In genomic region chr13:56396318-56396717, GRCh38 we compare ENCODE assay signal across 38 cellular contexts.
"Had no signal": no experiment of that assay in that cellular context is flagged by ENCODE, and none has a peak within 500 bp of the region (broad histone marks: within the 10 kb centered on the region; RNA-seq: fewer than 3 reads in every experiment).

No MANE protein-coding gene starts in this region.

- H3K27ac ChIP-seq: adrenal gland, ascending aorta, body of pancreas, brain microvascular endothelial cell, breast epithelium, cardiac muscle cell had no signal

- H3K4me1 Mint-ChIP-seq: activated naive CD4-positive, alpha-beta T cell treated with anti-CD3 and anti-CD28 coated beads, Interleukin-2, amount 10 ng/mL, durations not matched to agents 7 days and 5 days; activated naive CD4-positive, alpha-beta T cell treated with anti-CD3 and anti-CD28 coated beads, Interleukin-2, amount 50 U/mL, for 24 hours; activated naive CD8-positive, alpha-beta T cell treated with anti-CD3 and anti-CD28 coated beads for 36 hours; activated naive CD8-positive, alpha-beta T cell treated with anti-CD3 and anti-CD28 coated beads, Interleukin-2, amount 10 ng/mL, durations not matched to agents 7 days and 5 days; activated naive CD8-positive, alpha-beta T cell treated with anti-CD3 and anti-CD28 coated beads, Interleukin-2, amount 50 U/mL, for 24 hours; activated T-helper 17 cell treated with anti-CD3 and anti-CD28 coated beads, Interleukin-2, amount 50 U/mL, for 72 hours; brain; central memory CD8-positive, alpha-beta T cell had no signal

- H3K36me3 ChIP-seq: adrenal gland, ascending aorta, brain microvascular endothelial cell, breast epithelium, cardiac muscle cell had no signal

- DNase-seq: activated effector memory CD4-positive, alpha-beta T cell treated with anti-CD3 and anti-CD28 coated beads, Interleukin-2, amount 50 U/mL, for 16 hours; activated effector memory CD4-positive, alpha-beta T cell treated with Interleukin-2 at 50 U/mL for 16 hours; activated gamma-delta T cell; activated gamma-delta T cell treated with Interleukin-2 at 50 U/mL for 16 hours; activated naive CD4-positive, alpha-beta T cell; activated naive CD4-positive, alpha-beta T cell treated with anti-CD3 and anti-CD28 coated beads for 36 hours; activated naive CD4-positive, alpha-beta T cell treated with anti-CD3 and anti-CD28 coated beads, Interleukin-2, amount 10 ng/mL, durations not matched to agents 7 days and 5 days; activated naive CD4-positive, alpha-beta T cell treated with anti-CD3 and anti-CD28 coated beads, Interleukin-2, amount 50 U/mL, for 16 hours; activated naive CD4-positive, alpha-beta T cell treated with Interleukin-2 at 50 U/mL for 16 hours; activated naive CD8-positive, alpha-beta T cell treated with anti-CD3 and anti-CD28 coated beads for 36 hours; activated naive CD8-positive, alpha-beta T cell treated with anti-CD3 and anti-CD28 coated beads, Interleukin-2, amount 10 ng/mL, durations not matched to agents 7 days and 5 days; activated naive CD8-positive, alpha-beta T cell treated with anti-CD3 and anti-CD28 coated beads, Interleukin-2, amount 50 U/mL, for 24 hours; activated T-cell treated with anti-CD3 and anti-CD28 coated beads, Interleukin-2, amount 50 U/mL, for 1 hour; activated T-cell treated with anti-CD3 and anti-CD28 coated beads, Interleukin-2, amount 50 U/mL, for 24 hours; activated T-cell treated with anti-CD3 and anti-CD28 coated beads, Interleukin-2, amount 50 U/mL, for 4 hours; activated T-cell treated with anti-CD3 and anti-CD28 coated beads, Interleukin-2, amount 50 U/mL, for 48 hours; activated T-cell treated with anti-CD3 and anti-CD28 coated beads, Interleukin-2, amount 50 U/mL, for 72 hours; adrenal gland; amniotic stem cell; amygdala; anterior cingulate cortex; aorta; body of pancreas; brain microvascular endothelial cell; caudate nucleus; central memory CD4-positive, alpha-beta T cell; cerebellar nuclear complex had no signal

- H3K27ac Mint-ChIP-seq: activated naive CD4-positive, alpha-beta T cell treated with anti-CD3 and anti-CD28 coated beads for 36 hours; activated naive CD4-positive, alpha-beta T cell treated with anti-CD3 and anti-CD28 coated beads, Interleukin-2, amount 10 ng/mL, durations not matched to agents 7 days and 5 days; activated naive CD4-positive, alpha-beta T cell treated with anti-CD3 and anti-CD28 coated beads, Interleukin-2, amount 50 U/mL, for 24 hours; activated naive CD4-positive, alpha-beta T cell treated with anti-CD3 and anti-CD28 coated beads, Interleukin-2, amount 50 U/mL, for 72 hours; activated naive CD8-positive, alpha-beta T cell; activated naive CD8-positive, alpha-beta T cell treated with anti-CD3 and anti-CD28 coated beads for 36 hours; activated naive CD8-positive, alpha-beta T cell treated with anti-CD3 and anti-CD28 coated beads, Interleukin-2, amount 10 ng/mL, durations not matched to agents 7 days and 5 days; activated naive CD8-positive, alpha-beta T cell treated with anti-CD3 and anti-CD28 coated beads, Interleukin-2, amount 50 U/mL, for 24 hours; activated T-cell treated with anti-CD3 and anti-CD28 coated beads, Interleukin-2, amount 50 U/mL, for 24 hours; activated T-cell treated with anti-CD3 and anti-CD28 coated beads, Interleukin-2, amount 50 U/mL, for 72 hours; activated T-helper 1 cell treated with anti-CD3 and anti-CD28 coated beads, Interleukin-12 subunit alpha, Interleukin-12 subunit beta, Interleukin-2, Interleukin-4 antibody, amounts not matched to agents 30 ng/mL and 10 ng/mL and 1 ng/mL, durations not matched to agents 14 hours and 24 hours and 36 hours; activated T-helper 17 cell treated with anti-CD3 and anti-CD28 coated beads, Interleukin-2, amount 50 U/mL, for 72 hours; activated T-helper 2 cell treated with anti-CD3 and anti-CD28 coated beads, Interferon-gamma antibody, Interleukin-2, Interleukin-4, amounts not matched to agents 10 μg/mL and 5 μg/mL and 100 μg/mL, durations not matched to agents 14 hours and 24 hours and 36 hours; brain had no signal

- H3K36me3 Mint-ChIP-seq: activated naive CD4-positive, alpha-beta T cell treated with anti-CD3 and anti-CD28 coated beads, Interleukin-2, amount 10 ng/mL, durations not matched to agents 7 days and 5 days; activated naive CD4-positive, alpha-beta T cell treated with anti-CD3 and anti-CD28 coated beads, Interleukin-2, amount 50 U/mL, for 24 hours; activated naive CD8-positive, alpha-beta T cell; activated naive CD8-positive, alpha-beta T cell treated with anti-CD3 and anti-CD28 coated beads for 36 hours; activated naive CD8-positive, alpha-beta T cell treated with anti-CD3 and anti-CD28 coated beads, Interleukin-2, amount 10 ng/mL, durations not matched to agents 7 days and 5 days; brain had no signal

- H3K4me3 ChIP-seq: adrenal gland, ascending aorta, body of pancreas, breast epithelium, cardiac muscle cell had no signal

- ATAC-seq: activated naive CD4-positive, alpha-beta T cell treated with anti-CD3 and anti-CD28 coated beads, Interleukin-2, amount 50 U/mL, for 72 hours; activated naive CD8-positive, alpha-beta T cell treated with anti-CD3 and anti-CD28 coated beads, Interleukin-2, amount 50 U/mL, for 24 hours; activated T-cell treated with anti-CD3 and anti-CD28 coated beads, Interleukin-2, amount 50 U/mL, for 4 hours; activated T-cell treated with anti-CD3 and anti-CD28 coated beads, Interleukin-2, amount 50 U/mL, for 72 hours; activated T-helper 17 cell treated with anti-CD3 and anti-CD28 coated beads, Interleukin-2, amount 50 U/mL, for 72 hours; body of pancreas had no signal

- H3K27me3 ChIP-seq: adrenal gland, ascending aorta, body of pancreas, brain microvascular endothelial cell, breast epithelium, cardiac muscle cell had no signal

- H3K4me1 ChIP-seq: adrenal gland, ascending aorta, body of pancreas, breast epithelium had no signal

- H3K9me3 ChIP-seq: adrenal gland, ascending aorta, body of pancreas had no signal

- H3K4me3 Mint-ChIP-seq: activated naive CD4-positive, alpha-beta T cell treated with anti-CD3 and anti-CD28 coated beads for 36 hours; activated naive CD4-positive, alpha-beta T cell treated with anti-CD3 and anti-CD28 coated beads, Interleukin-2, amount 10 ng/mL, durations not matched to agents 7 days and 5 days; activated naive CD4-positive, alpha-beta T cell treated with anti-CD3 and anti-CD28 coated beads, Interleukin-2, amount 50 U/mL, for 24 hours; activated naive CD8-positive, alpha-beta T cell; activated naive CD8-positive, alpha-beta T cell treated with anti-CD3 and anti-CD28 coated beads for 36 hours; activated naive CD8-positive, alpha-beta T cell treated with anti-CD3 and anti-CD28 coated beads, Interleukin-2, amount 10 ng/mL, durations not matched to agents 7 days and 5 days; activated naive CD8-positive, alpha-beta T cell treated with anti-CD3 and anti-CD28 coated beads, Interleukin-2, amount 50 U/mL, for 24 hours; activated T-cell treated with anti-CD3 and anti-CD28 coated beads, Interleukin-2, amount 50 U/mL, for 24 hours; activated T-cell treated with anti-CD3 and anti-CD28 coated beads, Interleukin-2, amount 50 U/mL, for 4 hours; activated T-cell treated with anti-CD3 and anti-CD28 coated beads, Interleukin-2, amount 50 U/mL, for 72 hours; activated T-helper 1 cell treated with anti-CD3 and anti-CD28 coated beads, Interleukin-12 subunit alpha, Interleukin-12 subunit beta, Interleukin-2, Interleukin-4 antibody, amounts not matched to agents 30 ng/mL and 10 ng/mL and 1 ng/mL, durations not matched to agents 14 hours and 24 hours and 36 hours; activated T-helper 17 cell treated with anti-CD3 and anti-CD28 coated beads, Interleukin-2, amount 50 U/mL, for 72 hours; brain; central memory CD8-positive, alpha-beta T cell had no signal

- H3K27me3 Mint-ChIP-seq: activated naive CD4-positive, alpha-beta T cell treated with anti-CD3 and anti-CD28 coated beads, Interleukin-2, amount 10 ng/mL, durations not matched to agents 7 days and 5 days; activated naive CD4-positive, alpha-beta T cell treated with anti-CD3 and anti-CD28 coated beads, Interleukin-2, amount 50 U/mL, for 24 hours; activated naive CD8-positive, alpha-beta T cell; activated naive CD8-positive, alpha-beta T cell treated with anti-CD3 and anti-CD28 coated beads for 36 hours; activated naive CD8-positive, alpha-beta T cell treated with anti-CD3 and anti-CD28 coated beads, Interleukin-2, amount 10 ng/mL, durations not matched to agents 7 days and 5 days; activated naive CD8-positive, alpha-beta T cell treated with anti-CD3 and anti-CD28 coated beads, Interleukin-2, amount 50 U/mL, for 24 hours; activated T-cell treated with anti-CD3 and anti-CD28 coated beads, Interleukin-2, amount 50 U/mL, for 24 hours; activated T-helper 17 cell treated with anti-CD3 and anti-CD28 coated beads, Interleukin-2, amount 50 U/mL, for 72 hours; central memory CD8-positive, alpha-beta T cell had no signal
